Comparison of ENCODE assay signal across 16 cellular contexts in the genomic region with DNA sequence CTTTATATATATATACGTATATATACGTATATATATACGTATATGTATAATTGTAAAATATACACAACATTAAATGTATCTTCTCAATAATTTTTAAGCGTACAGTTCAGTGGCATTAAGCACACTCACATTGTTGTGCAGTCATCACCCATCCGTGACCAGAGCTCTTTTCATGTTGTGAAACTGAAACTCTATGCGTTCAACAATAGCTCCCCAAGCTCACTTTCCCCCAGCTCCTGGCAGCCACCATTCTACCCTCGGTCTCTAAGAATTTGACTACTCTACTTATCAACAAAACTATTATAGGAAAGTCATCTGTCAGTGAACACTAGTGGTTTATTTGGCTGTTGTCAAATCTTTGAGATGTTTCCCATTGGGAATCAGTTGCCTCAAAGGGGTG.
DNase-seq lines count a peak whose midpoint lies in the region; ATAC-seq lines count a peak whose summit lies in the region.
"Had no signal": no experiment of that assay in that cellular context is flagged by ENCODE, and none has a peak within 500 bp of the region (broad histone marks: within the 10 kb centered on the region; RNA-seq: fewer than 3 reads in every experiment).

No MANE protein-coding gene starts in this region.

- H3K36me3 Mint-ChIP-seq in natural killer cell treated with Interleukin-12 subunit alpha and Interleukin-12 subunit beta and Interleukin-15 and Interleukin-18, amount 100 ng/mL, for 72 hours, result no peaks in the 10 kb centered on the region
- H3K36me3 Mint-ChIP-seq: natural killer cell had no signal

- H3K27ac Mint-ChIP-seq in natural killer cell treated with Interleukin-12 subunit alpha and Interleukin-12 subunit beta and Interleukin-15 and Interleukin-18, amount 100 ng/mL, for 72 hours, result no peak overlapping the region
- H3K27ac Mint-ChIP-seq: activated T-helper 17 cell treated with anti-CD3 and anti-CD28 coated beads, Interleukin-2, amount 50 U/mL, for 72 hours; natural killer cell had no signal

- H3K4me1 Mint-ChIP-seq in natural killer cell treated with Interleukin-12 subunit alpha and Interleukin-12 subunit beta and Interleukin-15 and Interleukin-18, amount 100 ng/mL, for 72 hours (ENCODE audit: low read depth in 2 of 2), result no peaks in the 10 kb centered on the region
- H3K4me1 Mint-ChIP-seq: activated T-helper 17 cell treated with anti-CD3 and anti-CD28 coated beads, Interleukin-2, amount 50 U/mL, for 72 hours; natural killer cell had no signal

- ATAC-seq in GM21786 (IDR thresholded peaks at IDR 0.05; ENCODE audit: unreplicated experiment), result peak; percentile 88
- ATAC-seq in HG03432 (IDR thresholded peaks at IDR 0.05; ENCODE audit: unreplicated experiment), result peak; percentile 97
- no peak for ATAC-seq in HG03460 (IDR thresholded peaks at IDR 0.05; ENCODE audit: unreplicated experiment)
- ATAC-seq in natural killer cell treated with Interleukin-12 subunit alpha and Interleukin-12 subunit beta and Interleukin-15 and Interleukin-18, amount 100 ng/mL, for 72 hours, result no peak
- ATAC-seq: activated T-helper 17 cell treated with anti-CD3 and anti-CD28 coated beads, Interleukin-2, amount 50 U/mL, for 72 hours; left colon; natural killer cell; Panc1 had no signal

- DNase-seq in NCI-H2107 treated with DMSO at 0.1 percent for 48 hours (lab: John Stamatoyannopoulos, UW; ENCODE audit: unreplicated experiment) (peak; percentile 65), NCI-H2107 (lab: John Stamatoyannopoulos, UW) (no peak), hypothalamus (lab: John Stamatoyannopoulos, UW) (no peak)
- DNase-seq in stimulated activated CD4-positive, alpha-beta T cell treated with anti-CD3 and anti-CD28 coated beads, Interleukin-2, amount 100 ng/mL, for 48 hours, result no peak
- no peak for DNase-seq in natural killer cell treated with Interleukin-12 subunit alpha and Interleukin-12 subunit beta and Interleukin-15 and Interleukin-18, amount 100 ng/mL, for 72 hours (ENCODE audit: low spot score)
- DNase-seq: activated CD4-positive, alpha-beta T cell treated with anti-CD3 and anti-CD28 coated beads for 4 hours; IMR-90; left colon; natural killer cell; NCI-H2081 treated with DMSO at 0.1 percent for 48 hours; T-helper 1 cell had no signal

- H3K27me3 Mint-ChIP-seq in natural killer cell treated with Interleukin-12 subunit alpha and Interleukin-12 subunit beta and Interleukin-15 and Interleukin-18, amount 100 ng/mL, for 72 hours, result no peaks in the 10 kb centered on the region
- H3K27me3 Mint-ChIP-seq: activated T-helper 17 cell treated with anti-CD3 and anti-CD28 coated beads, Interleukin-2, amount 50 U/mL, for 72 hours had no signal

- peaks cover 12% of the 10 kb centered on the region for H3K9me3 Mint-ChIP-seq in natural killer cell treated with Interleukin-12 subunit alpha and Interleukin-12 subunit beta and Interleukin-15 and Interleukin-18, amount 100 ng/mL, for 72 hours

- no peak overlapping the region for H3K4me3 Mint-ChIP-seq in natural killer cell treated with Interleukin-12 subunit alpha and Interleukin-12 subunit beta and Interleukin-15 and Interleukin-18, amount 100 ng/mL, for 72 hours
- H3K4me3 Mint-ChIP-seq: activated T-helper 17 cell treated with anti-CD3 and anti-CD28 coated beads, Interleukin-2, amount 50 U/mL, for 72 hours; natural killer cell had no signal

Comparison
In these comparisons a context has a peak if more than half of its experiments do, and no peak if none do; other contexts are left out.
1. ATAC-seq: peak in GM21786 (single experiment) and HG03432 (single experiment); none in HG03460 (single experiment) and natural killer cell treated with Interleukin-12 subunit alpha and Interleukin-12 subunit beta and Interleukin-15 and Interleukin-18, amount 100 ng/mL, for 72 hours (0 of 2).